In genomic region chr7:145845345-145845744, GRCh38 we compare ENCODE assay signal across 20 cellular contexts.
"Had no signal": no experiment of that assay in that cellular context is flagged by ENCODE, and none has a peak within 500 bp of the region (broad histone marks: within the 10 kb centered on the region; RNA-seq: fewer than 3 reads in every experiment).

No MANE protein-coding gene starts in this region.

- H3K4me3 ChIP-seq: cardiac muscle cell, gastrocnemius medialis, heart right ventricle, lower lobe of right lung, right lobe of liver, smooth muscle cell, testis, upper lobe of right lung had no signal

- H3K27ac ChIP-seq: cardiac muscle cell, gastrocnemius medialis, heart right ventricle, lower lobe of right lung, right lobe of liver, testis, upper lobe of right lung, WERI-Rb-1 had no signal

- H3K27me3 ChIP-seq: cardiac muscle cell, gastrocnemius medialis, heart right ventricle, right lobe of liver, testis, upper lobe of right lung had no signal

- H3K9me3 ChIP-seq: gastrocnemius medialis, lower lobe of right lung, right lobe of liver, testis, upper lobe of right lung had no signal

- ATAC-seq: activated CD8-positive, alpha-beta T cell treated with anti-CD3 and anti-CD28 coated beads for 36 hours; activated naive CD4-positive, alpha-beta T cell treated with anti-CD3 and anti-CD28 coated beads, Interleukin-2, amount 50 U/mL, for 72 hours; activated T-cell treated with anti-CD3 and anti-CD28 coated beads, Interleukin-2, amount 50 U/mL, for 4 hours; gastrocnemius medialis; heart right ventricle; left colon; lower lobe of right lung; right lobe of liver; stimulated activated naive CD8-positive, alpha-beta T cell treated with anti-CD3 and anti-CD28 coated beads, Interleukin-15, Interleukin-2, amounts not matched to agents 100 U/mL and 50 U/mL, for 24 hours; upper lobe of right lung had no signal

- H3K36me3 ChIP-seq: cardiac muscle cell, gastrocnemius medialis, heart right ventricle, lower lobe of right lung, right lobe of liver, upper lobe of right lung, WERI-Rb-1 had no signal

- H3K4me1 ChIP-seq: gastrocnemius medialis, heart right ventricle, lower lobe of right lung, right lobe of liver, testis, upper lobe of right lung had no signal

- DNase-seq: activated CD4-positive, alpha-beta T cell treated with anti-CD3 and anti-CD28 coated beads for 48 hours; activated CD8-positive, alpha-beta T cell treated with anti-CD3 and anti-CD28 coated beads for 36 hours; activated gamma-delta T cell; activated T-cell treated with anti-CD3 and anti-CD28 coated beads, Interleukin-2, amount 50 U/mL, for 4 hours; erythroblast; gastrocnemius medialis; heart right ventricle; left colon; lower lobe of right lung; nephron progenitor cell; right lobe of liver; stimulated activated CD4-positive, alpha-beta T cell treated with anti-CD3 and anti-CD28 coated beads, Interleukin-4, amount 100 ng/mL, for 4 hours; stimulated activated CD8-positive, alpha-beta memory T cell treated with anti-CD3 and anti-CD28 coated beads, Interleukin-4, amount 100 ng/mL, for 48 hours; stimulated activated naive CD8-positive, alpha-beta T cell treated with anti-CD3 and anti-CD28 coated beads, Interleukin-15, Interleukin-2, amounts not matched to agents 100 U/mL and 50 U/mL, for 24 hours; testis; upper lobe of right lung; WERI-Rb-1 had no signal

- H3K4me2 ChIP-seq: smooth muscle cell had no signal
